ENCODE assay signal across 1 cellular context in the genomic region with DNA sequence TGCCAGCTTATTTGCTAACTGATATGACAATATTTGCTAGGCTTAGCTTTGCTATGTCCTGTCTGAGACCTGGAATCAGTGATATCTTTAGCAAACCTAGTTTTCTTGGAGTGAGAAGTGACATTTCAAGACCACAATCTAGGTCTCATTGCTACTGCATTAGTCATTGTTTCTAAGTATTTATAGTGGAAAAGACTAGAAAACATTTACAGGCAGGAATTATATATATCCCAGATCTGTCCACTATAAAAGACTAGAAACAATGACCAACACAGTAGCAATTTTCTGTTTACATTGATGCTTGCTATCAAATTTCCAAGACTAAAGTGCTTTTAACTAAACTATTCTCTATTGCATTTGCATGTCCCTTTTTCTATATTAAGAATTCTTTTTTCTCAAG.
TF ChIP-seq lines count a peak whose summit lies in the region.

No MANE protein-coding gene starts in this region.

TF ChIP-seq in K562, 482 proteins besides CTCF, POLR2A, EP300 and RAD21:
- TF ChIP-seq, protein P1, sequence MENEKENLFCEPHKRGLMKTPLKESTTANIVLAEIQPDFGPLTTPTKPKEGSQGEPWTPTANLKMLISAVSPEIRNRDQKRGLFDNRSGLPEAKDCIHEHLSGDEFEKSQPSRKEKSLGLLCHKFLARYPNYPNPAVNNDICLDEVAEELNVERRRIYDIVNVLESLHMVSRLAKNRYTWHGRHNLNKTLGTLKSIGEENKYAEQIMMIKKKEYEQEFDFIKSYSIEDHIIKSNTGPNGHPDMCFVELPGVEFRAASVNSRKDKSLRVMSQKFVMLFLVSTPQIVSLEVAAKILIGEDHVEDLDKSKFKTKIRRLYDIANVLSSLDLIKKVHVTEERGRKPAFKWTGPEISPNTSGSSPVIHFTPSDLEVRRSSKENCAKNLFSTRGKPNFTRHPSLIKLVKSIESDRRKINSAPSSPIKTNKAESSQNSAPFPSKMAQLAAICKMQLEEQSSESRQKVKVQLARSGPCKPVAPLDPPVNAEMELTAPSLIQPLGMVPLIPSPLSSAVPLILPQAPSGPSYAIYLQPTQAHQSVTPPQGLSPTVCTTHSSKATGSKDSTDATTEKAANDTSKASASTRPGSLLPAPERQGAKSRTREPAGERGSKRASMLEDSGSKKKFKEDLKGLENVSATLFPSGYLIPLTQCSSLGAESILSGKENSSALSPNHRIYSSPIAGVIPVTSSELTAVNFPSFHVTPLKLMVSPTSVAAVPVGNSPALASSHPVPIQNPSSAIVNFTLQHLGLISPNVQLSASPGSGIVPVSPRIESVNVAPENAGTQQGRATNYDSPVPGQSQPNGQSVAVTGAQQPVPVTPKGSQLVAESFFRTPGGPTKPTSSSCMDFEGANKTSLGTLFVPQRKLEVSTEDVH (IDR thresholded peaks at IDR 0.05; ENCODE audit: low read depth, partially characterized antibody): no peak
- TF ChIP-seq, protein P2, sequence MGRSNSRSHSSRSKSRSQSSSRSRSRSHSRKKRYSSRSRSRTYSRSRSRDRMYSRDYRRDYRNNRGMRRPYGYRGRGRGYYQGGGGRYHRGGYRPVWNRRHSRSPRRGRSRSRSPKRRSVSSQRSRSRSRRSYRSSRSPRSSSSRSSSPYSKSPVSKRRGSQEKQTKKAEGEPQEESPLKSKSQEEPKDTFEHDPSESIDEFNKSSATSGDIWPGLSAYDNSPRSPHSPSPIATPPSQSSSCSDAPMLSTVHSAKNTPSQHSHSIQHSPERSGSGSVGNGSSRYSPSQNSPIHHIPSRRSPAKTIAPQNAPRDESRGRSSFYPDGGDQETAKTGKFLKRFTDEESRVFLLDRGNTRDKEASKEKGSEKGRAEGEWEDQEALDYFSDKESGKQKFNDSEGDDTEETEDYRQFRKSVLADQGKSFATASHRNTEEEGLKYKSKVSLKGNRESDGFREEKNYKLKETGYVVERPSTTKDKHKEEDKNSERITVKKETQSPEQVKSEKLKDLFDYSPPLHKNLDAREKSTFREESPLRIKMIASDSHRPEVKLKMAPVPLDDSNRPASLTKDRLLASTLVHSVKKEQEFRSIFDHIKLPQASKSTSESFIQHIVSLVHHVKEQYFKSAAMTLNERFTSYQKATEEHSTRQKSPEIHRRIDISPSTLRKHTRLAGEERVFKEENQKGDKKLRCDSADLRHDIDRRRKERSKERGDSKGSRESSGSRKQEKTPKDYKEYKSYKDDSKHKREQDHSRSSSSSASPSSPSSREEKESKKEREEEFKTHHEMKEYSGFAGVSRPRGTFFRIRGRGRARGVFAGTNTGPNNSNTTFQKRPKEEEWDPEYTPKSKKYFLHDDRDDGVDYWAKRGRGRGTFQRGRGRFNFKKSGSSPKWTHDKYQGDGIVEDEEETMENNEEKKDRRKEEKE (IDR thresholded peaks at IDR 0.05; ENCODE audit: borderline replicate concordance in 1 of 2, control insufficient read depth in 1 of 2, low read depth in 2 of 2, low read length in 1 of 2): no peak
- TF ChIP-seq ZNF76 (CRISPR knock-in tag; IDR thresholded peaks at IDR 0.05; ENCODE audit: borderline replicate concordance) (no peak), HNRNPH1 (optimal IDR thresholded peaks at IDR 0.05; ENCODE audit: low read depth, low read length) (no peak), ESRRA (IDR thresholded peaks at IDR 0.05; ENCODE audit: borderline replicate concordance, low read depth) (no peak), LEF1 (IDR thresholded peaks at IDR 0.05) (no peak), NFATC3 (IDR thresholded peaks at IDR 0.05) (no peak)
- TF ChIP-seq, protein P3, sequence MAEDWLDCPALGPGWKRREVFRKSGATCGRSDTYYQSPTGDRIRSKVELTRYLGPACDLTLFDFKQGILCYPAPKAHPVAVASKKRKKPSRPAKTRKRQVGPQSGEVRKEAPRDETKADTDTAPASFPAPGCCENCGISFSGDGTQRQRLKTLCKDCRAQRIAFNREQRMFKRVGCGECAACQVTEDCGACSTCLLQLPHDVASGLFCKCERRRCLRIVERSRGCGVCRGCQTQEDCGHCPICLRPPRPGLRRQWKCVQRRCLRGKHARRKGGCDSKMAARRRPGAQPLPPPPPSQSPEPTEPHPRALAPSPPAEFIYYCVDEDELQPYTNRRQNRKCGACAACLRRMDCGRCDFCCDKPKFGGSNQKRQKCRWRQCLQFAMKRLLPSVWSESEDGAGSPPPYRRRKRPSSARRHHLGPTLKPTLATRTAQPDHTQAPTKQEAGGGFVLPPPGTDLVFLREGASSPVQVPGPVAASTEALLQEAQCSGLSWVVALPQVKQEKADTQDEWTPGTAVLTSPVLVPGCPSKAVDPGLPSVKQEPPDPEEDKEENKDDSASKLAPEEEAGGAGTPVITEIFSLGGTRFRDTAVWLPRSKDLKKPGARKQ (CRISPR knock-in tag; IDR thresholded peaks at IDR 0.05): no peak
- TF ChIP-seq, protein P4, sequence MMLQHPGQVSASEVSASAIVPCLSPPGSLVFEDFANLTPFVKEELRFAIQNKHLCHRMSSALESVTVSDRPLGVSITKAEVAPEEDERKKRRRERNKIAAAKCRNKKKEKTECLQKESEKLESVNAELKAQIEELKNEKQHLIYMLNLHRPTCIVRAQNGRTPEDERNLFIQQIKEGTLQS (IDR thresholded peaks at IDR 0.05): no peak
- TF ChIP-seq, protein P4 (CRISPR knock-in tag; conservative IDR thresholded peaks at IDR 0.05): no peak
- TF ChIP-seq, protein P5, sequence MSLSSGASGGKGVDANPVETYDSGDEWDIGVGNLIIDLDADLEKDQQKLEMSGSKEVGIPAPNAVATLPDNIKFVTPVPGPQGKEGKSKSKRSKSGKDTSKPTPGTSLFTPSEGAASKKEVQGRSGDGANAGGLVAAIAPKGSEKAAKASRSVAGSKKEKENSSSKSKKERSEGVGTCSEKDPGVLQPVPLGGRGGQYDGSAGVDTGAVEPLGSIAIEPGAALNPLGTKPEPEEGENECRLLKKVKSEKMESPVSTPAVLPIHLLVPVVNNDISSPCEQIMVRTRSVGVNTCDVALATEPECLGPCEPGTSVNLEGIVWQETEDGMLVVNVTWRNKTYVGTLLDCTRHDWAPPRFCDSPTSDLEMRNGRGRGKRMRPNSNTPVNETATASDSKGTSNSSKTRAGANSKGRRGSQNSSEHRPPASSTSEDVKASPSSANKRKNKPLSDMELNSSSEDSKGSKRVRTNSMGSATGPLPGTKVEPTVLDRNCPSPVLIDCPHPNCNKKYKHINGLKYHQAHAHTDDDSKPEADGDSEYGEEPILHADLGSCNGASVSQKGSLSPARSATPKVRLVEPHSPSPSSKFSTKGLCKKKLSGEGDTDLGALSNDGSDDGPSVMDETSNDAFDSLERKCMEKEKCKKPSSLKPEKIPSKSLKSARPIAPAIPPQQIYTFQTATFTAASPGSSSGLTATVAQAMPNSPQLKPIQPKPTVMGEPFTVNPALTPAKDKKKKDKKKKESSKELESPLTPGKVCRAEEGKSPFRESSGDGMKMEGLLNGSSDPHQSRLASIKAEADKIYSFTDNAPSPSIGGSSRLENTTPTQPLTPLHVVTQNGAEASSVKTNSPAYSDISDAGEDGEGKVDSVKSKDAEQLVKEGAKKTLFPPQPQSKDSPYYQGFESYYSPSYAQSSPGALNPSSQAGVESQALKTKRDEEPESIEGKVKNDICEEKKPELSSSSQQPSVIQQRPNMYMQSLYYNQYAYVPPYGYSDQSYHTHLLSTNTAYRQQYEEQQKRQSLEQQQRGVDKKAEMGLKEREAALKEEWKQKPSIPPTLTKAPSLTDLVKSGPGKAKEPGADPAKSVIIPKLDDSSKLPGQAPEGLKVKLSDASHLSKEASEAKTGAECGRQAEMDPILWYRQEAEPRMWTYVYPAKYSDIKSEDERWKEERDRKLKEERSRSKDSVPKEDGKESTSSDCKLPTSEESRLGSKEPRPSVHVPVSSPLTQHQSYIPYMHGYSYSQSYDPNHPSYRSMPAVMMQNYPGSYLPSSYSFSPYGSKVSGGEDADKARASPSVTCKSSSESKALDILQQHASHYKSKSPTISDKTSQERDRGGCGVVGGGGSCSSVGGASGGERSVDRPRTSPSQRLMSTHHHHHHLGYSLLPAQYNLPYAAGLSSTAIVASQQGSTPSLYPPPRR (CRISPR knock-in tag; IDR thresholded peaks at IDR 0.05; ENCODE audit: borderline replicate concordance): no peak
TF ChIP-seq in K562: peak in this region for 0.
